In the genomic region with DNA sequence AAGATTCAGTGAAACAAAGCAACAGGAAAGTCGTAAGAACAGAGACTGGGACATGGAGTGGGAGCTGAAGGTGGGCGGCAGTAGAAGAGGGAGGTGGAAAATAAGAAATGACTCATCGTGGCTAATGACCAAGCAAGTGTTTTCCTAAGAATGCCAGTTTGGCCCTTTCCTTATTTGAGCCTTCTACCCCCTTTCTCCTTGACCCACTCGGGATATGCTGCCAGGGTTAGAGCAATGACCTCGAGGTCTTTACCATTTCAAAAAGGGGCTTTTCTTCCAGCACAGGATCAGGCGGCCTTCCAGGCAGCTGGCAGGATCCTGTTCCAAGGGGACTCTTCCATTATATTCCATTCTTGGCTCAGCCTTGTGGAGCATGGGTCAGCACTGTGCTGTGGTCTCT, we compare ENCODE assay signal across 22 cellular contexts.
"Had no signal": no experiment of that assay in that cellular context is flagged by ENCODE, and none has a peak within 500 bp of the region (broad histone marks: within the 10 kb centered on the region; RNA-seq: fewer than 3 reads in every experiment).

No MANE protein-coding gene starts in this region.

- ATAC-seq: left ventricle myocardium superior, right cardiac atrium had no signal

- DNase-seq: activated CD4-positive, alpha-beta memory T cell treated with anti-CD3 and anti-CD28 coated beads for 36 hours; activated CD4-positive, alpha-beta T cell treated with anti-CD3 and anti-CD28 coated beads, Interleukin-2, amount 10 ng/mL, durations not matched to agents 24 days and 14 days; activated CD4-positive, CD25-positive, alpha-beta regulatory T cell treated with anti-CD3 and anti-CD28 coated beads, Interleukin-2, amount 50 U/mL, for 72 hours; activated CD8-positive, alpha-beta memory T cell treated with anti-CD3 and anti-CD28 coated beads, Interleukin-2, amount 50 U/mL, for 4 hours; activated effector memory CD4-positive, alpha-beta T cell treated with anti-CD3 and anti-CD28 coated beads, Interleukin-2, amount 50 U/mL, for 16 hours; activated naive CD4-positive, alpha-beta T cell treated with anti-CD3 and anti-CD28 coated beads for 36 hours; activated naive CD8-positive, alpha-beta T cell treated with anti-CD3 and anti-CD28 coated beads for 36 hours; activated T-cell treated with anti-CD3 and anti-CD28 coated beads, Interleukin-2, amount 50 U/mL, for 1 hour; colonic mucosa; effector CD8-positive, alpha-beta T cell; esophagus squamous epithelium; foreskin melanocyte; left cardiac atrium; left ventricle myocardium superior; ovary; right cardiac atrium; stimulated activated CD4-positive, alpha-beta T cell treated with anti-CD3 and anti-CD28 coated beads, Interleukin-15, amount 100 ng/mL, for 24 hours; stimulated activated CD4-positive, alpha-beta T cell treated with anti-CD3 and anti-CD28 coated beads, Interleukin-2, amount 100 ng/mL, for 24 hours; stimulated activated naive CD4-positive, alpha-beta T cell; T-helper 2 cell; testis; transverse colon had no signal
